Comparison of ENCODE assay signal across 8 cellular contexts in genomic region chr20:39112196-39112743, GRCh38.
DNase-seq lines count a peak whose midpoint lies in the region; ATAC-seq, FAIRE-seq and TF ChIP-seq lines count a peak whose summit lies in the region.

No MANE protein-coding gene starts in this region.

- no peaks in the 10 kb centered on the region for H3K36me3 ChIP-seq in esophagus muscularis mucosa

- H3K27me3 Mint-ChIP-seq in nephron (ENCODE audit: low read depth): peaks cover 34% of the 10 kb centered on the region

- no peaks in the 10 kb centered on the region for H3K9me3 Mint-ChIP-seq in nephron

- H3K4me1 ChIP-seq in esophagus muscularis mucosa: no peaks in the 10 kb centered on the region

- no peak for TF ChIP-seq POLR2A in esophagus muscularis mucosa (IDR thresholded peaks at IDR 0.05; ENCODE audit: low read depth)

- H3K9me3 ChIP-seq in esophagus muscularis mucosa: peaks cover 0 to 4% (median under 1%) of the 10 kb centered on the region in 4 donors

- H3K4me3 Mint-ChIP-seq in nephron: peak overlapping the region in 2 of 3 experiments; percentile 26 to 50

- in situ Hi-C loops in KBM-7 (cut with MboI; ENCODE audit: low pct_unique_long_range_greater_than_20kb, low sequenced_read_pairs): no loop called here

- H3K36me3 Mint-ChIP-seq in nephron (ENCODE audit: low read depth): no peaks in the 10 kb centered on the region

- ATAC-seq in GM21825 (IDR thresholded peaks at IDR 0.05; ENCODE audit: unreplicated experiment): no peak

- WGBS in esophagus muscularis mucosa: 35% methylated on average over 8 of the region's 8 CpGs

- peak; percentile 29 for DNase-seq in activated CD4-positive, alpha-beta T cell treated with anti-CD3 and anti-CD28 coated beads for 48 hours
- DNase-seq in activated CD4-positive, alpha-beta T cell treated with anti-CD3 and anti-CD28 coated beads, Interleukin-2, amount 50 U/mL, for 4 hours: no peak
- DNase-seq in KBM-7 (peak; percentile 39), RCC 7860 (ENCODE audit: low spot score) (peak; percentile 16), esophagus muscularis mucosa (ENCODE audit: extremely low spot score) (no peak), cerebellar nuclear complex (lab: John Stamatoyannopoulos, UW) (no peak)

- H3K4me1 Mint-ChIP-seq in nephron: peaks cover 16% of the 10 kb centered on the region

- no peak overlapping the region for H3K27ac ChIP-seq in esophagus muscularis mucosa (replicated peaks in 1 of 4)

- no peak overlapping the region for H3K4me3 ChIP-seq in esophagus muscularis mucosa

- FAIRE-seq in RCC 7860 (lab: Jason Lieb, UNC): no peak

- TF ChIP-seq CTCF in esophagus muscularis mucosa (IDR thresholded peaks at IDR 0.05) (peak in 2 of 3 experiments; percentile 8 to 34), nephron (IDR thresholded peaks at IDR 0.05; ENCODE audit: unreplicated experiment in 3 of 3) (peak; percentile 76 to 86 (median 82))

- intact Hi-C loops in esophagus muscularis mucosa (cut with DNase I): no loop called here

- TF ChIP-seq EP300 in esophagus muscularis mucosa (IDR thresholded peaks at IDR 0.05): no peak

- H3K27me3 ChIP-seq in esophagus muscularis mucosa: peaks cover 0 to 75% (median 15%) of the 10 kb centered on the region in 4 donors

- peak overlapping the region; percentile 50 to 85 (median 82) for H3K27ac Mint-ChIP-seq in nephron

Comparison
In these comparisons a context has a peak if more than half of its experiments do, and no peak if none do; other contexts are left out.
1. DNase-seq: peak in activated CD4-positive, alpha-beta T cell treated with anti-CD3 and anti-CD28 coated beads for 48 hours (single experiment), KBM-7 (single experiment) and RCC 7860 (single experiment); none in activated CD4-positive, alpha-beta T cell treated with anti-CD3 and anti-CD28 coated beads, Interleukin-2, amount 50 U/mL, for 4 hours (0 of 2), esophagus muscularis mucosa (single experiment) and cerebellar nuclear complex (0 of 2).